8 cellular contexts compared by ENCODE assay signal in genomic region chr5:149345147-149345891, GRCh38. TPM values are rescaled to one million over a fixed set of nuclear protein-coding genes. Genes with fewer than 3 reads are reported as not detected.
DNase-seq lines count a peak whose midpoint lies in the region; TF ChIP-seq lines count a peak whose summit lies in the region.

GRPEL2 (plus strand) TSS chr5:149345499; CDS start chr5:149345540, 41 bp downstream.

- H3K27me3 ChIP-seq in endocrine pancreas (ENCODE audit: control insufficient read depth, insufficient read depth, low read length), result no peaks in the 10 kb centered on the region

- no peaks in the 10 kb centered on the region for H3K9me3 ChIP-seq in endocrine pancreas (ENCODE audit: control insufficient read depth, low read length)

- H3K9ac ChIP-seq in endocrine pancreas (ENCODE audit: control insufficient read depth, insufficient read depth, low read length), result peak within 1 kb of the TSS; percentile 75

- peaks cover 18% of the 10 kb centered on the region for H3K4me1 ChIP-seq in endocrine pancreas (ENCODE audit: control insufficient read depth, insufficient read depth, low read length)

- TF ChIP-seq CTCF in GM20000 (IDR thresholded peaks at IDR 0.05; ENCODE audit: extremely low read depth, missing control alignments), result no peak

- peaks cover 7% of the 10 kb centered on the region for H3K36me3 ChIP-seq in endocrine pancreas (ENCODE audit: control insufficient read depth, insufficient read depth, low read length)

- peak within 1 kb of the TSS; percentile 90 for H3K4me3 ChIP-seq in endocrine pancreas (ENCODE audit: control insufficient read depth, insufficient read depth, low read length)

- DNase-seq in COLO668 (lab: John Stamatoyannopoulos, UW; ENCODE audit: unreplicated experiment), result peak; percentile 93
- DNase-seq in GM20000 (ENCODE audit: low spot score), result peak; percentile 92
- DNase-seq in HT-29 (ENCODE audit: low spot score), result peak; percentile 97
- peak; percentile 92 for DNase-seq in NOMO-1 treated with dmso at 0.1 percent for 144 hours (lab: John Stamatoyannopoulos, UW; ENCODE audit: unreplicated experiment)
- peak; percentile 68 to 90 (median 75) for DNase-seq in activated CD8-positive, alpha-beta memory T cell treated with anti-CD3 and anti-CD28 coated beads for 48 hours (ENCODE audit: low read depth in 2 of 3, low spot score in 2 of 3)
- DNase-seq in mesenteric fat pad (ENCODE audit: low spot score), result peak; percentile 95
- DNase-seq in stimulated activated CD8-positive, alpha-beta memory T cell treated with anti-CD3 and anti-CD28 coated beads, Interleukin-15, amount 100 ng/mL, for 24 hours (ENCODE audit: low read depth), result peak; percentile 74

RNA-seq across cellular contexts. Expression of gene GRPEL2, which starts in this region (rescaled TPM):
- 10.7 and 14.2 TPM in 2 replicates for total RNA-seq in HT-29 (2014; rRNA removed; shearing (Covaris generic))
- total RNA-seq in mesenteric fat pad, result 22.7 TPM

Comparison
In these comparisons a context has a peak if more than half of its experiments do, and no peak if none do; other contexts are left out.
1. Peak in every context shown above with its lines: DNase-seq and H3K4me3 ChIP-seq.